Comparison of ENCODE assay signal across 16 cellular contexts in genomic region chr9:89420397-89420796, GRCh38.
DNase-seq lines count a peak whose midpoint lies in the region; ATAC-seq and TF ChIP-seq lines count a peak whose summit lies in the region.
"Had no signal": no experiment of that assay in that cellular context is flagged by ENCODE, and none has a peak within 500 bp of the region (broad histone marks: within the 10 kb centered on the region; RNA-seq: fewer than 3 reads in every experiment).

No MANE protein-coding gene starts in this region.

- no peaks in the 10 kb centered on the region for H3K27me3 ChIP-seq in breast epithelium
- H3K27me3 ChIP-seq: MG63, neural progenitor cell had no signal

- H3K36me3 ChIP-seq in breast epithelium, result no peaks in the 10 kb centered on the region
- H3K36me3 ChIP-seq: MG63, neural progenitor cell had no signal

- peak overlapping the region; percentile 100 for H3K27ac Mint-ChIP-seq in activated T-helper 1 cell treated with anti-CD3 and anti-CD28 coated beads, Interleukin-12 subunit alpha, Interleukin-12 subunit beta, Interleukin-2, Interleukin-4 antibody, amounts not matched to agents 30 ng/mL and 10 ng/mL and 1 ng/mL, durations not matched to agents 14 hours and 24 hours and 36 hours
- peak overlapping the region; percentile 84 to 92 for H3K27ac Mint-ChIP-seq in natural killer cell
- H3K27ac Mint-ChIP-seq: neural progenitor cell had no signal

- H3K4me1 Mint-ChIP-seq in activated T-helper 1 cell treated with anti-CD3 and anti-CD28 coated beads, Interleukin-12 subunit alpha, Interleukin-12 subunit beta, Interleukin-2, Interleukin-4 antibody, amounts not matched to agents 30 ng/mL and 10 ng/mL and 1 ng/mL, durations not matched to agents 14 hours and 24 hours and 36 hours (ENCODE audit: low read depth), result peaks cover 99% of the 10 kb centered on the region
- peaks cover 83 to 85% of the 10 kb centered on the region in 2 donors for H3K4me1 Mint-ChIP-seq in natural killer cell

- ATAC-seq in GM18868 (IDR thresholded peaks at IDR 0.05; ENCODE audit: unreplicated experiment), result peak; percentile 1
- ATAC-seq in natural killer cell, result no peak
- ATAC-seq: A549, HepG2 had no signal

- TF ChIP-seq CTCF in natural killer cell (IDR thresholded peaks at IDR 0.05) (no peak), breast epithelium (IDR thresholded peaks at IDR 0.05) (no peak)

- H3K9me3 Mint-ChIP-seq in activated T-helper 1 cell treated with anti-CD3 and anti-CD28 coated beads, Interleukin-12 subunit alpha, Interleukin-12 subunit beta, Interleukin-2, Interleukin-4 antibody, amounts not matched to agents 30 ng/mL and 10 ng/mL and 1 ng/mL, durations not matched to agents 14 hours and 24 hours and 36 hours, result peaks cover 5% of the 10 kb centered on the region
- H3K9me3 Mint-ChIP-seq in natural killer cell, result no peaks in the 10 kb centered on the region
- H3K9me3 Mint-ChIP-seq: neural progenitor cell had no signal

- H3K4me1 ChIP-seq in breast epithelium, result no peaks in the 10 kb centered on the region
- H3K4me1 ChIP-seq: A549 had no signal

- H3K4me3 Mint-ChIP-seq in activated T-helper 1 cell treated with anti-CD3 and anti-CD28 coated beads, Interleukin-12 subunit alpha, Interleukin-12 subunit beta, Interleukin-2, Interleukin-4 antibody, amounts not matched to agents 30 ng/mL and 10 ng/mL and 1 ng/mL, durations not matched to agents 14 hours and 24 hours and 36 hours, result peak overlapping the region; percentile 83
- peak overlapping the region; percentile 87 for H3K4me3 Mint-ChIP-seq in natural killer cell
- H3K4me3 Mint-ChIP-seq: neural progenitor cell had no signal

- intact Hi-C loops in activated T-helper 1 cell treated with anti-CD3 and anti-CD28 coated beads, Interleukin-12 subunit alpha, Interleukin-12 subunit beta, Interleukin-2, Interleukin-4 antibody, amounts not matched to agents 30 ng/mL and 10 ng/mL and 1 ng/mL, durations not matched to agents 14 hours and 24 hours and 36 hours (cut with micrococcal nuclease), result loop anchor here (2.0 to 10.0 kb wide), 4 partner anchors 184 to 2004 kb away; partner anchors contain the start of genes GADD45G and NFIL3
- intact Hi-C loops in natural killer cell (cut with micrococcal nuclease) (loop anchor here (5.0 to 10.0 kb wide), 2 partner anchors 46 to 108 kb away; partner anchors contain the start of gene CKS2), breast epithelium (cut with DNase I; ENCODE audit: low total_unique reads) (no loop called here)

- no peaks in the 10 kb centered on the region for H3K27me3 Mint-ChIP-seq in activated T-helper 1 cell treated with anti-CD3 and anti-CD28 coated beads, Interleukin-12 subunit alpha, Interleukin-12 subunit beta, Interleukin-2, Interleukin-4 antibody, amounts not matched to agents 30 ng/mL and 10 ng/mL and 1 ng/mL, durations not matched to agents 14 hours and 24 hours and 36 hours (ENCODE audit: insufficient read depth)
- H3K27me3 Mint-ChIP-seq in natural killer cell (ENCODE audit: low read depth in 2 of 2), result no peaks in the 10 kb centered on the region

- no peaks in the 10 kb centered on the region for H3K9me3 ChIP-seq in breast epithelium
- H3K9me3 ChIP-seq: A549, MG63 had no signal

- peak; percentile 44 for DNase-seq in activated CD4-positive, alpha-beta T cell treated with anti-CD3 and anti-CD28 coated beads for 48 hours
- no peak for DNase-seq in activated CD4-positive, alpha-beta T cell treated with anti-CD3 and anti-CD28 coated beads for 4 hours
- DNase-seq in activated T-helper 1 cell treated with anti-CD3 and anti-CD28 coated beads, Interleukin-12 subunit alpha, Interleukin-12 subunit beta, Interleukin-2, Interleukin-4 antibody, amounts not matched to agents 30 ng/mL and 10 ng/mL and 1 ng/mL, durations not matched to agents 14 hours and 24 hours and 36 hours (ENCODE audit: low spot score), result no peak
- DNase-seq in natural killer cell, result no peak
- DNase-seq in breast epithelium (ENCODE audit: low spot score in 2 of 2), result no peak
- DNase-seq in HK-2 (ENCODE audit: unreplicated experiment), result no peak
- DNase-seq in cerebellum (ENCODE audit: low spot score), result no peak
- DNase-seq: anterior cingulate cortex, cerebellar nuclear complex, DND-41, MG63, NCI-H187 treated with DMSO at 0.1 percent for 48 hours had no signal

- no peak overlapping the region for H3K27ac ChIP-seq in breast epithelium
- H3K27ac ChIP-seq: A549, neural progenitor cell had no signal

- no peak for TF ChIP-seq POLR2A in breast epithelium (IDR thresholded peaks at IDR 0.05)

- peaks cover 72% of the 10 kb centered on the region for H3K36me3 Mint-ChIP-seq in activated T-helper 1 cell treated with anti-CD3 and anti-CD28 coated beads, Interleukin-12 subunit alpha, Interleukin-12 subunit beta, Interleukin-2, Interleukin-4 antibody, amounts not matched to agents 30 ng/mL and 10 ng/mL and 1 ng/mL, durations not matched to agents 14 hours and 24 hours and 36 hours (ENCODE audit: low read depth)
- no peaks in the 10 kb centered on the region for H3K36me3 Mint-ChIP-seq in natural killer cell

- no peak overlapping the region for H3K4me3 ChIP-seq in breast epithelium
- H3K4me3 ChIP-seq: A549, MG63, neural progenitor cell had no signal
